Comparison of ENCODE assay signal across 17 cellular contexts in the genomic region with DNA sequence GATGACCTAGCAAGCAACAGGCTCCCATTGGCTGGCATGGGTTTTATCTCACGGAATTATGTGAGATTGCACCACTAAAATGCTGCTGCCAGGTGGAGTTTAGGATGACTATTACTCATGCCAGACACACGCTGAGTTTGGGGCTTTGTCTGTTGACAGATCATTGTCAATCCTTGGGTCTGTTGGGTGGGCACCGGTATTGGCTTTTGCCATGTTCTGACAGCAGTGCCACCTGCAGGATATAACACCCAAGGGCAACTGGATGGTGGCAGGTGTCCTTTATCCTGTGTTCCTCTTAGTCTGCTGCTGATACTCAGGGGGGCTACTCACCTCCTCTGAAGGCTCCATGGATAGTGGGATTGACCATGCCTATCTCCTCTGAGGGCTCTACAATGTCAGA.
DNase-seq lines count a peak whose midpoint lies in the region; ATAC-seq, FAIRE-seq and TF ChIP-seq lines count a peak whose summit lies in the region.
"Had no signal": no experiment of that assay in that cellular context is flagged by ENCODE, and none has a peak within 500 bp of the region (broad histone marks: within the 10 kb centered on the region; RNA-seq: fewer than 3 reads in every experiment).

No MANE protein-coding gene starts in this region.

- intact Hi-C loops in activated CD4-positive, alpha-beta memory T cell treated with anti-CD3 and anti-CD28 coated beads for 36 hours (cut with micrococcal nuclease), result no loop called here
- intact Hi-C loops in heart left ventricle (cut with DNase I) (no loop called here), thyroid gland (cut with DNase I) (no loop called here)

- no peak overlapping the region for H3K9ac ChIP-seq in KMS-11
- H3K9ac ChIP-seq: parathyroid adenoma, SK-N-SH had no signal

- no peak overlapping the region for H2AFZ ChIP-seq in KMS-11 (ENCODE audit: low read depth)
- H2AFZ ChIP-seq: parathyroid adenoma had no signal

- TF ChIP-seq CTCF in KMS-11 (conservative IDR thresholded peaks at IDR 0.05; ENCODE audit: low read depth, low read length) (peak; percentile 43; the same call in 1 of the 2 replicates), choroid plexus epithelial cell (conservative IDR thresholded peaks at IDR 0.05; ENCODE audit: low read depth, low read length) (peak; percentile 17), heart left ventricle (IDR thresholded peaks at IDR 0.05) (no peak), thyroid gland (IDR thresholded peaks at IDR 0.05) (no peak)

- H4K20me1 ChIP-seq in KMS-11 (ENCODE audit: insufficient read depth), result no peaks in the 10 kb centered on the region

- H3K36me3 Mint-ChIP-seq in activated CD4-positive, alpha-beta memory T cell treated with anti-CD3 and anti-CD28 coated beads for 36 hours, result no peaks in the 10 kb centered on the region
- no peaks in the 10 kb centered on the region for H3K36me3 Mint-ChIP-seq in activated CD4-positive, alpha-beta memory T cell treated with anti-CD3 and anti-CD28 coated beads, Interleukin-2, amount 10 ng/mL, durations not matched to agents 7 days and 5 days (ENCODE audit: low read depth)
- H3K36me3 Mint-ChIP-seq: activated naive CD4-positive, alpha-beta T cell treated with anti-CD3 and anti-CD28 coated beads, Interleukin-2, amount 50 U/mL, for 24 hours had no signal

- H3K4me3 ChIP-seq in KMS-11 (IDR thresholded peaks at IDR 0.05; ENCODE audit: insufficient read depth, low read depth, low read length), result no peak overlapping the region
- no peak overlapping the region for H3K4me3 ChIP-seq in choroid plexus epithelial cell (ENCODE audit: low read depth, low read length)
- H3K4me3 ChIP-seq in heart left ventricle, result no peak overlapping the region
- no peak overlapping the region for H3K4me3 ChIP-seq in thyroid gland (replicated peaks in 1 of 3)
- H3K4me3 ChIP-seq: cardiac muscle cell, gastroesophageal sphincter had no signal

- 74 to 83% (median 77%) methylated on average over 3 of the region's 3 CpGs for WGBS in heart left ventricle, 4 donors
- 77 to 83% methylated on average over 3 of the region's 3 CpGs for WGBS in thyroid gland, 2 donors

- H3K27ac Mint-ChIP-seq in activated CD4-positive, alpha-beta memory T cell treated with anti-CD3 and anti-CD28 coated beads for 36 hours, result no peak overlapping the region
- no peak overlapping the region for H3K27ac Mint-ChIP-seq in activated CD4-positive, alpha-beta memory T cell treated with anti-CD3 and anti-CD28 coated beads, Interleukin-2, amount 10 ng/mL, durations not matched to agents 7 days and 5 days
- H3K27ac Mint-ChIP-seq: activated naive CD4-positive, alpha-beta T cell treated with anti-CD3 and anti-CD28 coated beads, Interleukin-2, amount 50 U/mL, for 24 hours had no signal

- H3K27me3 Mint-ChIP-seq in activated CD4-positive, alpha-beta memory T cell treated with anti-CD3 and anti-CD28 coated beads for 36 hours, result peaks cover 21% of the 10 kb centered on the region
- peaks cover 10% of the 10 kb centered on the region for H3K27me3 Mint-ChIP-seq in activated CD4-positive, alpha-beta memory T cell treated with anti-CD3 and anti-CD28 coated beads, Interleukin-2, amount 10 ng/mL, durations not matched to agents 7 days and 5 days

- no peaks in the 10 kb centered on the region for H3K9me3 Mint-ChIP-seq in activated CD4-positive, alpha-beta memory T cell treated with anti-CD3 and anti-CD28 coated beads for 36 hours
- no peaks in the 10 kb centered on the region for H3K9me3 Mint-ChIP-seq in activated CD4-positive, alpha-beta memory T cell treated with anti-CD3 and anti-CD28 coated beads, Interleukin-2, amount 10 ng/mL, durations not matched to agents 7 days and 5 days
- H3K9me3 Mint-ChIP-seq: activated naive CD4-positive, alpha-beta T cell treated with anti-CD3 and anti-CD28 coated beads, Interleukin-2, amount 50 U/mL, for 24 hours had no signal

- H3K4me3 Mint-ChIP-seq in activated CD4-positive, alpha-beta memory T cell treated with anti-CD3 and anti-CD28 coated beads for 36 hours, result no peak overlapping the region
- H3K4me3 Mint-ChIP-seq in activated CD4-positive, alpha-beta memory T cell treated with anti-CD3 and anti-CD28 coated beads, Interleukin-2, amount 10 ng/mL, durations not matched to agents 7 days and 5 days, result no peak overlapping the region
- H3K4me3 Mint-ChIP-seq: activated naive CD4-positive, alpha-beta T cell treated with anti-CD3 and anti-CD28 coated beads, Interleukin-2, amount 50 U/mL, for 24 hours had no signal

- H3K36me3 ChIP-seq in KMS-11 (ENCODE audit: insufficient read depth) (no peaks in the 10 kb centered on the region), heart left ventricle (no peaks in the 10 kb centered on the region), thyroid gland (no peaks in the 10 kb centered on the region)
- H3K36me3 ChIP-seq: cardiac muscle cell, gastroesophageal sphincter had no signal

- POLR2A ChIA-PET in activated CD4-positive, alpha-beta memory T cell treated with anti-CD3 and anti-CD28 coated beads for 36 hours (lab: Charles Lee), result no interaction called here
- POLR2A ChIA-PET in activated CD4-positive, alpha-beta memory T cell treated with anti-CD3 and anti-CD28 coated beads, Interleukin-2, amount 10 ng/mL, durations not matched to agents 7 days and 5 days (lab: Charles Lee), result no interaction called here

- no peak for FAIRE-seq in GM19239 (lab: Jason Lieb, UNC)
- FAIRE-seq: kidney had no signal

- CTCF ChIA-PET in activated CD4-positive, alpha-beta memory T cell treated with anti-CD3 and anti-CD28 coated beads for 36 hours (lab: Charles Lee), result no interaction called here
- CTCF ChIA-PET in activated CD4-positive, alpha-beta memory T cell treated with anti-CD3 and anti-CD28 coated beads, Interleukin-2, amount 10 ng/mL, durations not matched to agents 7 days and 5 days (lab: Charles Lee), result no interaction called here

- no peak overlapping the region for H3K4me2 ChIP-seq in KMS-11
- H3K4me2 ChIP-seq: SK-N-SH had no signal

- no peaks in the 10 kb centered on the region for H3K4me1 Mint-ChIP-seq in activated CD4-positive, alpha-beta memory T cell treated with anti-CD3 and anti-CD28 coated beads for 36 hours (ENCODE audit: low read depth)
- H3K4me1 Mint-ChIP-seq in activated CD4-positive, alpha-beta memory T cell treated with anti-CD3 and anti-CD28 coated beads, Interleukin-2, amount 10 ng/mL, durations not matched to agents 7 days and 5 days, result no peaks in the 10 kb centered on the region
- H3K4me1 Mint-ChIP-seq: activated naive CD4-positive, alpha-beta T cell treated with anti-CD3 and anti-CD28 coated beads, Interleukin-2, amount 50 U/mL, for 24 hours had no signal

- no peaks in the 10 kb centered on the region for H3K27me3 ChIP-seq in KMS-11 (ENCODE audit: insufficient read depth, low read depth)
- H3K27me3 ChIP-seq in heart left ventricle, result peaks cover 0 to 39% (median 0%) of the 10 kb centered on the region in 9 donors
- H3K27me3 ChIP-seq in thyroid gland, result no peaks in the 10 kb centered on the region

- TF ChIP-seq POLR2A in heart left ventricle (IDR thresholded peaks at IDR 0.05) (no peak), thyroid gland (IDR thresholded peaks at IDR 0.05) (no peak)

- H3K27ac ChIP-seq in KMS-11 (no peak overlapping the region), heart left ventricle (no peak overlapping the region), thyroid gland (no peak overlapping the region)
- H3K27ac ChIP-seq: cardiac muscle cell, gastroesophageal sphincter, parathyroid adenoma had no signal

- H3K4me1 ChIP-seq in KMS-11 (ENCODE audit: low read depth, poor library complexity, severe bottlenecking) (no peaks in the 10 kb centered on the region), heart left ventricle (no peaks in the 10 kb centered on the region), thyroid gland (no peaks in the 10 kb centered on the region)
- H3K4me1 ChIP-seq: gastroesophageal sphincter, parathyroid adenoma had no signal

- no peak for ATAC-seq in heart left ventricle
- ATAC-seq in GM21360 (IDR thresholded peaks at IDR 0.05; ENCODE audit: unreplicated experiment), result no peak
- ATAC-seq: gastroesophageal sphincter had no signal

- DNase-seq in activated CD4-positive, alpha-beta memory T cell treated with anti-CD3 and anti-CD28 coated beads for 36 hours, result peak; percentile 12
- no peak for DNase-seq in activated CD4-positive, alpha-beta memory T cell treated with anti-CD3 and anti-CD28 coated beads, Interleukin-2, amount 10 ng/mL, durations not matched to agents 7 days and 5 days
- DNase-seq in choroid plexus epithelial cell (ENCODE audit: low read depth), result peak; percentile 4
- no peak for DNase-seq in heart left ventricle
- DNase-seq in GM19239 (ENCODE audit: insufficient read length, low spot score), result no peak
- no peak for DNase-seq in thyroid gland
- DNase-seq: activated CD8-positive, alpha-beta memory T cell treated with anti-CD3 and anti-CD28 coated beads, Interleukin-2, amount 50 U/mL, for 4 hours; KG1; kidney; NCI-H2029 treated with DMSO at 0.1 percent for 48 hours; SK-N-SH had no signal

- no peaks in the 10 kb centered on the region for H3K9me3 ChIP-seq in heart left ventricle
- no peaks in the 10 kb centered on the region for H3K9me3 ChIP-seq in thyroid gland
- H3K9me3 ChIP-seq: SK-N-SH had no signal

- H3K79me2 ChIP-seq in KMS-11 (ENCODE audit: insufficient read depth, low read depth), result no peaks in the 10 kb centered on the region
- H3K79me2 ChIP-seq: parathyroid adenoma had no signal

Comparison
In these comparisons a context has a peak if more than half of its experiments do, and no peak if none do; other contexts are left out.
1. DNase-seq: peak in activated CD4-positive, alpha-beta memory T cell treated with anti-CD3 and anti-CD28 coated beads for 36 hours (single experiment) and choroid plexus epithelial cell (single experiment); none in activated CD4-positive, alpha-beta memory T cell treated with anti-CD3 and anti-CD28 coated beads, Interleukin-2, amount 10 ng/mL, durations not matched to agents 7 days and 5 days (single experiment), heart left ventricle (0 of 5), GM19239 (single experiment) and thyroid gland (0 of 2).
2. CTCF ChIP-seq: peak in KMS-11 (single experiment) and choroid plexus epithelial cell (single experiment); none in heart left ventricle (0 of 12) and thyroid gland (0 of 6).